ENCODE assay signal across 1 cellular context in the genomic region with DNA sequence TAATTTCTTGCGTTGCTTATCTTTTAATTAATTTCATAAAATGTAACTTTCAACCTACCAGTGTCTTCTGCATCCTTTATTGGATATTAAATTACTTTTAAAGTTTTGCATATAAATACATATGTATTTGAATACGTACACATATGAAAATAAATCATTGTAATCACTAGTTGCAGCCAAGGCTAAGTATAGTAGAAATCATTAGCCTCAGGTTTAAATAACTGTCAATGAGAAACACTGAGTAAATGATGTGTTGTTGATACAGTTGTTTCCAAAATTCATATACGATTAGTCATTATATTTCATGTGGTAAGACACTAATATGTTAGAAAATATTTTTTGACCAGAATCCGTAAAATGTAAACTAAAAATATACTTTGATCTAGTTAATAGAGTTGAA.
TF ChIP-seq lines count a peak whose summit lies in the region.

No MANE protein-coding gene starts in this region.

TF ChIP-seq in HCT116, 20 proteins besides CTCF, POLR2A, EP300 and RAD21 (continued from another document):
- TF ChIP-seq, protein P1, sequence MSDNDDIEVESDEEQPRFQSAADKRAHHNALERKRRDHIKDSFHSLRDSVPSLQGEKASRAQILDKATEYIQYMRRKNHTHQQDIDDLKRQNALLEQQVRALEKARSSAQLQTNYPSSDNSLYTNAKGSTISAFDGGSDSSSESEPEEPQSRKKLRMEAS (IDR thresholded peaks at IDR 0.05), result no peak
- no peak for TF ChIP-seq EZH2phosphoT487 (IDR thresholded peaks at IDR 0.05; ENCODE audit: borderline replicate concordance)
- no peak for TF ChIP-seq CEBPB (IDR thresholded peaks at IDR 0.05; ENCODE audit: low read depth)
- no peak for TF ChIP-seq REST (IDR thresholded peaks at IDR 0.05; ENCODE audit: low read depth)
- TF ChIP-seq CBX3 (IDR thresholded peaks at IDR 0.05; ENCODE audit: low read depth), result no peak
- TF ChIP-seq, protein P2, sequence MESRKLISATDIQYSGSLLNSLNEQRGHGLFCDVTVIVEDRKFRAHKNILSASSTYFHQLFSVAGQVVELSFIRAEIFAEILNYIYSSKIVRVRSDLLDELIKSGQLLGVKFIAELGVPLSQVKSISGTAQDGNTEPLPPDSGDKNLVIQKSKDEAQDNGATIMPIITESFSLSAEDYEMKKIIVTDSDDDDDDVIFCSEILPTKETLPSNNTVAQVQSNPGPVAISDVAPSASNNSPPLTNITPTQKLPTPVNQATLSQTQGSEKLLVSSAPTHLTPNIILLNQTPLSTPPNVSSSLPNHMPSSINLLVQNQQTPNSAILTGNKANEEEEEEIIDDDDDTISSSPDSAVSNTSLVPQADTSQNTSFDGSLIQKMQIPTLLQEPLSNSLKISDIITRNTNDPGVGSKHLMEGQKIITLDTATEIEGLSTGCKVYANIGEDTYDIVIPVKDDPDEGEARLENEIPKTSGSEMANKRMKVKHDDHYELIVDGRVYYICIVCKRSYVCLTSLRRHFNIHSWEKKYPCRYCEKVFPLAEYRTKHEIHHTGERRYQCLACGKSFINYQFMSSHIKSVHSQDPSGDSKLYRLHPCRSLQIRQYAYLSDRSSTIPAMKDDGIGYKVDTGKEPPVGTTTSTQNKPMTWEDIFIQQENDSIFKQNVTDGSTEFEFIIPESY (IDR thresholded peaks at IDR 0.05; ENCODE audit: extremely low read depth, insufficient replicate concordance, low read length), result no peak
- TF ChIP-seq EGR1 (IDR thresholded peaks at IDR 0.05; ENCODE audit: low read depth), result no peak
- no peak for TF ChIP-seq ATF3 (IDR thresholded peaks at IDR 0.05)
- TF ChIP-seq ZFX (IDR thresholded peaks at IDR 0.05), result no peak
- TF ChIP-seq FOSL1 (IDR thresholded peaks at IDR 0.05; ENCODE audit: low read depth), result no peak
